14 cellular contexts compared by ENCODE assay signal in the genomic region with DNA sequence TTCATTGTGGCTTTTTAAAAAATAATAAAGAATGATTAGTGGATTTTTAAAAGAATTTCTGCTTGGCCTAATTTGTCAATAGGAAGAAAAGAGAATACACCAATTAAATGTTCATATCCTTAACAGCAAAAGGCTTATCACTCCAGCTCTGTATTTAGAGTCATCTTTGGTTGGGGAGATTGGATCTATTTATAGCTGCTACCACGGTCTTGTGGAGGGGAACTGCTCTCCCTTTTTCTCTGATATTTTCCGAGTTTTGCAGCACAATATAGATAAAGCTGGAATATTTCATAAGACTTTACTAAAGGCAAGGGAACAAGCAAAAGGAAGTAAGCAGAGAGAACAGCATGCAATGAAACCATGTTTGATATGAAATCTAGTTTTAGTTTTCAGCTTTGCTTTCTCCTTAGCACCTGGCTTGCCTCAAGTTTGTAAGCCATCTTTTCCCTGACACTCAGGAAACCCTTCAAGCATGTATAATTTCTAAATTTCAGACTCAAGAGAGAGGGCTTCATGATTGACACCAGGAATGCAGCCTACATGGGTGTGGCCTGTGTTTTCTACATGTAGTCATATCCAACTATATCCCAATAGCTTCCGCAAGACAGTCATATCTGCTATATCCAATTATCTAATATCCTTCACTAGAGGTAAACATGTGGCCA. TPM values are rescaled to one million over a fixed set of nuclear protein-coding genes. Genes with fewer than 3 reads are reported as not detected.
DNase-seq lines count a peak whose midpoint lies in the region; ATAC-seq and TF ChIP-seq lines count a peak whose summit lies in the region.
"Had no signal": no experiment of that assay in that cellular context is flagged by ENCODE, and none has a peak within 500 bp of the region (broad histone marks: within the 10 kb centered on the region; RNA-seq: fewer than 3 reads in every experiment).

No MANE protein-coding gene starts in this region.

- H3K27ac Mint-ChIP-seq in nephron progenitor cell: no peak overlapping the region

- DNase-seq in amniotic epithelial cell (ENCODE audit: low read depth): peak; percentile 7
- DNase-seq in nephron progenitor cell: no peak
- DNase-seq in left lobe of liver (ENCODE audit: low spot score): no peak
- no peak for DNase-seq in NOMO-1 treated with DMSO at 0.1 percent for 48 hours (lab: John Stamatoyannopoulos, UW; ENCODE audit: unreplicated experiment)
- DNase-seq in cortex of kidney (lab: John Stamatoyannopoulos, UW): no peak
- DNase-seq: activated T-cell treated with anti-CD3 and anti-CD28 coated beads, Interleukin-2, amount 50 U/mL, for 1 hour; IMR-90; mesendoderm; NCI-H2107 had no signal

- H3K4me3 Mint-ChIP-seq in nephron progenitor cell: no peak overlapping the region
- H3K4me3 Mint-ChIP-seq: brain had no signal

- no peak for TF ChIP-seq CTCF in nephron progenitor cell (IDR thresholded peaks at IDR 0.05)

- H3K4me1 Mint-ChIP-seq in nephron progenitor cell: no peaks in the 10 kb centered on the region

- no peaks in the 10 kb centered on the region for H3K27me3 Mint-ChIP-seq in nephron progenitor cell (ENCODE audit: low read depth, poor library complexity)
- H3K27me3 Mint-ChIP-seq: brain, progenitor cell of endocrine pancreas had no signal

- no peaks in the 10 kb centered on the region for H3K9me3 Mint-ChIP-seq in nephron progenitor cell
- H3K9me3 Mint-ChIP-seq: brain had no signal

- peak; percentile 76 for ATAC-seq in GM18511 (IDR thresholded peaks at IDR 0.05; ENCODE audit: unreplicated experiment)
- peak; percentile 61 for ATAC-seq in GM21423 (IDR thresholded peaks at IDR 0.05; ENCODE audit: unreplicated experiment)
- peak; percentile 75 for ATAC-seq in HG03095 (IDR thresholded peaks at IDR 0.05; ENCODE audit: unreplicated experiment)
- no peak for ATAC-seq in left lobe of liver

- peaks cover 39% of the 10 kb centered on the region for H3K36me3 Mint-ChIP-seq in nephron progenitor cell (ENCODE audit: low read depth)

RNA-seq across cellular contexts. Expression of a gene that starts 35.2 kb away (rescaled TPM):
- 2.8 TPM for total RNA-seq in left lobe of liver

RNA-seq across cellular contexts. Expression of a gene that starts 52.2 kb away (rescaled TPM):
- total RNA-seq in left lobe of liver: 21.1 TPM
